Comparison of ENCODE assay signal across 1 cellular context in the genomic region with DNA sequence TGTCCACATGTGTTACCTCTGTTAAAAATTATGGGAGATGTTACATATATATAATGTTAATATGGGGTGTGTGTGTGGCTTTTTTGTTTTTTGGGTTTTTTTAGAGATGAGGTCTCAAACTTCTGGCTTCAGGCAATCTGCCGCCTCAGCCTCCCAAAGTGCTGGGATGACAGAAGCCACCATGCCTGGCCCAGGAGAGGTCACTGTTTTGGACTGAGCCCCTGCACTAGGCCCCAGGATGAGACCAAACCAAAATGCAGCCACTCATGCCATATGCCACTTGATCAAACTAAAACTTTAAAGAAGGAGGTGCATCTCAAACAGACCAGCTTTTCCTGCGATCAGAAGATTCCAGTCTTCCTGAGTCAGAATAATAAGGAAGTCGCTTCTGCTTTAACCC.
TF ChIP-seq lines count a peak whose summit lies in the region.

No MANE protein-coding gene starts in this region.

TF ChIP-seq in GM12878, 131 proteins besides CTCF, POLR2A, EP300 and RAD21:
- no peak for TF ChIP-seq PRDM15 (CRISPR knock-in tag; IDR thresholded peaks at IDR 0.05)
- TF ChIP-seq RELA (IDR thresholded peaks at IDR 0.05; ENCODE audit: borderline replicate concordance, partially characterized antibody), result no peak
- TF ChIP-seq RCOR1 (conservative IDR thresholded peaks at IDR 0.05; ENCODE audit: low read depth, low read length), result no peak
- TF ChIP-seq MAX (IDR thresholded peaks at IDR 0.05; ENCODE audit: low read depth, low read length), result no peak
- TF ChIP-seq, protein P1, sequence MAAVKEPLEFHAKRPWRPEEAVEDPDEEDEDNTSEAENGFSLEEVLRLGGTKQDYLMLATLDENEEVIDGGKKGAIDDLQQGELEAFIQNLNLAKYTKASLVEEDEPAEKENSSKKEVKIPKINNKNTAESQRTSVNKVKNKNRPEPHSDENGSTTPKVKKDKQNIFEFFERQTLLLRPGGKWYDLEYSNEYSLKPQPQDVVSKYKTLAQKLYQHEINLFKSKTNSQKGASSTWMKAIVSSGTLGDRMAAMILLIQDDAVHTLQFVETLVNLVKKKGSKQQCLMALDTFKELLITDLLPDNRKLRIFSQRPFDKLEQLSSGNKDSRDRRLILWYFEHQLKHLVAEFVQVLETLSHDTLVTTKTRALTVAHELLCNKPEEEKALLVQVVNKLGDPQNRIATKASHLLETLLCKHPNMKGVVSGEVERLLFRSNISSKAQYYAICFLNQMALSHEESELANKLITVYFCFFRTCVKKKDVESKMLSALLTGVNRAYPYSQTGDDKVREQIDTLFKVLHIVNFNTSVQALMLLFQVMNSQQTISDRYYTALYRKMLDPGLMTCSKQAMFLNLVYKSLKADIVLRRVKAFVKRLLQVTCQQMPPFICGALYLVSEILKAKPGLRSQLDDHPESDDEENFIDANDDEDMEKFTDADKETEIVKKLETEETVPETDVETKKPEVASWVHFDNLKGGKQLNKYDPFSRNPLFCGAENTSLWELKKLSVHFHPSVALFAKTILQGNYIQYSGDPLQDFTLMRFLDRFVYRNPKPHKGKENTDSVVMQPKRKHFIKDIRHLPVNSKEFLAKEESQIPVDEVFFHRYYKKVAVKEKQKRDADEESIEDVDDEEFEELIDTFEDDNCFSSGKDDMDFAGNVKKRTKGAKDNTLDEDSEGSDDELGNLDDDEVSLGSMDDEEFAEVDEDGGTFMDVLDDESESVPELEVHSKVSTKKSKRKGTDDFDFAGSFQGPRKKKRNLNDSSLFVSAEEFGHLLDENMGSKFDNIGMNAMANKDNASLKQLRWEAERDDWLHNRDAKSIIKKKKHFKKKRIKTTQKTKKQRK (IDR thresholded peaks at IDR 0.05; ENCODE audit: low read depth, low read length), result no peak
- no peak for TF ChIP-seq DPF2 (IDR thresholded peaks at IDR 0.05)
